In the genomic region with DNA sequence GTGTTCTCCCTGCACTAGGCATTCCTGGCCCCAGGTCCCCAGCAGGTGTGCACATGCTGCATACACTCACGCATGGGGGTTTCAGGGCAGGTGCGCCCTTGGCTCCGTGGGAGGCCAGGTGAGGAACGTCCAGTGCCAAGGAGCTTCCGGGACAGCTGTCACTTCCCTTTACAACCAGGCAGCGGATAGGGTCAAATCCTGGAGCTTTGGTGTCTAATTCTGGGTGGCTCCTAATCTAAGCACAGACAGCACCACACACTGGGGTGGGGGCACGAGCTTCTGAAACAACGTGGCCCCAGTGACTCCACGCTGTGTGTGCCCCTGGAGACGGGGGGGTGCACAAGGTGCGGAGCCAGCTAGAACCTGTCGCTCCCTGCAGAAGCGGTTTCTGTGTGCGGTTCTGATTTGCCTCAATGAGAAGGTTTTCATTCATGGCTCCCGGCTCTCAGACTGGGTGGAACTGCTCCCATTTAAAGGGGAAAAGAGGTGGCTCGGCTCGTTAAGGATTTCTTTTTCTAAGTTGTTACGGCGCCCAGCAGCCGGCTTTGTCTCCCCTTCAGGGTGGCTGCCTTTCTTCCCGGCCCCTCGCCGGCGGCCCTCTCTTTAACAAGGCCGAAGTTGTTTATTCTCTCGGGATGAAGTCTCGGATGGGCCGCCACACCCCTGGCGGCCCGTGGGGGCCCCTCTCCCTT, we compare ENCODE assay signal across 2 cellular contexts.
TF ChIP-seq lines count a peak whose summit lies in the region.

No MANE protein-coding gene starts in this region.

TF ChIP-seq in SK-N-SH, 30 proteins besides CTCF, POLR2A, EP300 and RAD21 (continued from another document):
- TF ChIP-seq, protein P1, sequence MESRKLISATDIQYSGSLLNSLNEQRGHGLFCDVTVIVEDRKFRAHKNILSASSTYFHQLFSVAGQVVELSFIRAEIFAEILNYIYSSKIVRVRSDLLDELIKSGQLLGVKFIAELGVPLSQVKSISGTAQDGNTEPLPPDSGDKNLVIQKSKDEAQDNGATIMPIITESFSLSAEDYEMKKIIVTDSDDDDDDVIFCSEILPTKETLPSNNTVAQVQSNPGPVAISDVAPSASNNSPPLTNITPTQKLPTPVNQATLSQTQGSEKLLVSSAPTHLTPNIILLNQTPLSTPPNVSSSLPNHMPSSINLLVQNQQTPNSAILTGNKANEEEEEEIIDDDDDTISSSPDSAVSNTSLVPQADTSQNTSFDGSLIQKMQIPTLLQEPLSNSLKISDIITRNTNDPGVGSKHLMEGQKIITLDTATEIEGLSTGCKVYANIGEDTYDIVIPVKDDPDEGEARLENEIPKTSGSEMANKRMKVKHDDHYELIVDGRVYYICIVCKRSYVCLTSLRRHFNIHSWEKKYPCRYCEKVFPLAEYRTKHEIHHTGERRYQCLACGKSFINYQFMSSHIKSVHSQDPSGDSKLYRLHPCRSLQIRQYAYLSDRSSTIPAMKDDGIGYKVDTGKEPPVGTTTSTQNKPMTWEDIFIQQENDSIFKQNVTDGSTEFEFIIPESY (IDR thresholded peaks at IDR 0.05; ENCODE audit: borderline replicate concordance, low read depth), result no peak
- TF ChIP-seq RCOR1 (IDR thresholded peaks at IDR 0.05; ENCODE audit: low read length) (no peak), GABPA (IDR thresholded peaks at IDR 0.05; ENCODE audit: low read depth) (no peak), TEAD4 (IDR thresholded peaks at IDR 0.05; ENCODE audit: borderline replicate concordance, insufficient read depth) (no peak), FOXM1 (IDR thresholded peaks at IDR 0.05; ENCODE audit: low read depth) (no peak), JUND (IDR thresholded peaks at IDR 0.05) (no peak), MEF2A (IDR thresholded peaks at IDR 0.05; ENCODE audit: borderline replicate concordance, low read depth) (no peak), FOSL2 (IDR thresholded peaks at IDR 0.05; ENCODE audit: borderline replicate concordance, low read depth) (no peak), SMC3 (IDR thresholded peaks at IDR 0.05; ENCODE audit: low read depth, low read length) (no peak), FOXJ3 (CRISPR knock-in tag; IDR thresholded peaks at IDR 0.05) (no peak)
- TF ChIP-seq, protein P2, sequence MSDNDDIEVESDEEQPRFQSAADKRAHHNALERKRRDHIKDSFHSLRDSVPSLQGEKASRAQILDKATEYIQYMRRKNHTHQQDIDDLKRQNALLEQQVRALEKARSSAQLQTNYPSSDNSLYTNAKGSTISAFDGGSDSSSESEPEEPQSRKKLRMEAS (IDR thresholded peaks at IDR 0.05; ENCODE audit: low read depth), result no peak
- TF ChIP-seq, protein P3, sequence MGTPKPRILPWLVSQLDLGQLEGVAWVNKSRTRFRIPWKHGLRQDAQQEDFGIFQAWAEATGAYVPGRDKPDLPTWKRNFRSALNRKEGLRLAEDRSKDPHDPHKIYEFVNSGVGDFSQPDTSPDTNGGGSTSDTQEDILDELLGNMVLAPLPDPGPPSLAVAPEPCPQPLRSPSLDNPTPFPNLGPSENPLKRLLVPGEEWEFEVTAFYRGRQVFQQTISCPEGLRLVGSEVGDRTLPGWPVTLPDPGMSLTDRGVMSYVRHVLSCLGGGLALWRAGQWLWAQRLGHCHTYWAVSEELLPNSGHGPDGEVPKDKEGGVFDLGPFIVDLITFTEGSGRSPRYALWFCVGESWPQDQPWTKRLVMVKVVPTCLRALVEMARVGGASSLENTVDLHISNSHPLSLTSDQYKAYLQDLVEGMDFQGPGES (IDR thresholded peaks at IDR 0.05; ENCODE audit: low read depth, low read length), result no peak
- TF ChIP-seq, protein P4, sequence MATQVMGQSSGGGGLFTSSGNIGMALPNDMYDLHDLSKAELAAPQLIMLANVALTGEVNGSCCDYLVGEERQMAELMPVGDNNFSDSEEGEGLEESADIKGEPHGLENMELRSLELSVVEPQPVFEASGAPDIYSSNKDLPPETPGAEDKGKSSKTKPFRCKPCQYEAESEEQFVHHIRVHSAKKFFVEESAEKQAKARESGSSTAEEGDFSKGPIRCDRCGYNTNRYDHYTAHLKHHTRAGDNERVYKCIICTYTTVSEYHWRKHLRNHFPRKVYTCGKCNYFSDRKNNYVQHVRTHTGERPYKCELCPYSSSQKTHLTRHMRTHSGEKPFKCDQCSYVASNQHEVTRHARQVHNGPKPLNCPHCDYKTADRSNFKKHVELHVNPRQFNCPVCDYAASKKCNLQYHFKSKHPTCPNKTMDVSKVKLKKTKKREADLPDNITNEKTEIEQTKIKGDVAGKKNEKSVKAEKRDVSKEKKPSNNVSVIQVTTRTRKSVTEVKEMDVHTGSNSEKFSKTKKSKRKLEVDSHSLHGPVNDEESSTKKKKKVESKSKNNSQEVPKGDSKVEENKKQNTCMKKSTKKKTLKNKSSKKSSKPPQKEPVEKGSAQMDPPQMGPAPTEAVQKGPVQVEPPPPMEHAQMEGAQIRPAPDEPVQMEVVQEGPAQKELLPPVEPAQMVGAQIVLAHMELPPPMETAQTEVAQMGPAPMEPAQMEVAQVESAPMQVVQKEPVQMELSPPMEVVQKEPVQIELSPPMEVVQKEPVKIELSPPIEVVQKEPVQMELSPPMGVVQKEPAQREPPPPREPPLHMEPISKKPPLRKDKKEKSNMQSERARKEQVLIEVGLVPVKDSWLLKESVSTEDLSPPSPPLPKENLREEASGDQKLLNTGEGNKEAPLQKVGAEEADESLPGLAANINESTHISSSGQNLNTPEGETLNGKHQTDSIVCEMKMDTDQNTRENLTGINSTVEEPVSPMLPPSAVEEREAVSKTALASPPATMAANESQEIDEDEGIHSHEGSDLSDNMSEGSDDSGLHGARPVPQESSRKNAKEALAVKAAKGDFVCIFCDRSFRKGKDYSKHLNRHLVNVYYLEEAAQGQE (IDR thresholded peaks at IDR 0.05; ENCODE audit: low read depth, low read length), result no peak
- TF ChIP-seq, protein P5, sequence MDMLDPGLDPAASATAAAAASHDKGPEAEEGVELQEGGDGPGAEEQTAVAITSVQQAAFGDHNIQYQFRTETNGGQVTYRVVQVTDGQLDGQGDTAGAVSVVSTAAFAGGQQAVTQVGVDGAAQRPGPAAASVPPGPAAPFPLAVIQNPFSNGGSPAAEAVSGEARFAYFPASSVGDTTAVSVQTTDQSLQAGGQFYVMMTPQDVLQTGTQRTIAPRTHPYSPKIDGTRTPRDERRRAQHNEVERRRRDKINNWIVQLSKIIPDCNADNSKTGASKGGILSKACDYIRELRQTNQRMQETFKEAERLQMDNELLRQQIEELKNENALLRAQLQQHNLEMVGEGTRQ (IDR thresholded peaks at IDR 0.05; ENCODE audit: borderline replicate concordance, low read depth, low read length), result no peak

TF ChIP-seq in SK-N-SH treated with all-trans-retinoic acid at 6 μM for 48 hours, 23 proteins besides CTCF, POLR2A, EP300 and RAD21 (continued from another document):
- TF ChIP-seq, protein P6, sequence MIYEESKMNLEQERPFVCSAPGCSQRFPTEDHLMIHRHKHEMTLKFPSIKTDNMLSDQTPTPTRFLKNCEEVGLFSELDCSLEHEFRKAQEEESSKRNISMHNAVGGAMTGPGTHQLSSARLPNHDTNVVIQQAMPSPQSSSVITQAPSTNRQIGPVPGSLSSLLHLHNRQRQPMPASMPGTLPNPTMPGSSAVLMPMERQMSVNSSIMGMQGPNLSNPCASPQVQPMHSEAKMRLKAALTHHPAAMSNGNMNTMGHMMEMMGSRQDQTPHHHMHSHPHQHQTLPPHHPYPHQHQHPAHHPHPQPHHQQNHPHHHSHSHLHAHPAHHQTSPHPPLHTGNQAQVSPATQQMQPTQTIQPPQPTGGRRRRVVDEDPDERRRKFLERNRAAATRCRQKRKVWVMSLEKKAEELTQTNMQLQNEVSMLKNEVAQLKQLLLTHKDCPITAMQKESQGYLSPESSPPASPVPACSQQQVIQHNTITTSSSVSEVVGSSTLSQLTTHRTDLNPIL (CRISPR knock-in tag; IDR thresholded peaks at IDR 0.05; ENCODE audit: low read depth), result no peak
